In genomic region chr12:49983892-49984291, GRCh38 we compare ENCODE assay signal across 9 cellular contexts. TPM values are rescaled to one million over a fixed set of nuclear protein-coding genes. Genes with fewer than 3 reads are reported as not detected.
DNase-seq lines count a peak whose midpoint lies in the region; ATAC-seq, FAIRE-seq and TF ChIP-seq lines count a peak whose summit lies in the region.
"Had no signal": no experiment of that assay in that cellular context is flagged by ENCODE, and none has a peak within 500 bp of the region (broad histone marks: within the 10 kb centered on the region; RNA-seq: fewer than 3 reads in every experiment).

No MANE protein-coding gene starts in this region.

- ATAC-seq in GM18858 (IDR thresholded peaks at IDR 0.05; ENCODE audit: unreplicated experiment), result no peak
- no peak for ATAC-seq in GM19324 (IDR thresholded peaks at IDR 0.05; ENCODE audit: low FRiP score, unreplicated experiment)
- ATAC-seq in HG02938 (IDR thresholded peaks at IDR 0.05; ENCODE audit: unreplicated experiment), result no peak

- H3K4me3 ChIP-seq in fibroblast of the aortic adventitia (ENCODE audit: low read depth, low read length) (peak overlapping the region; percentile 9), sigmoid colon (no peak overlapping the region)

- 6 to 16% methylated on average over 8 of the region's 8 CpGs for WGBS in sigmoid colon, 2 donors

- no peaks in the 10 kb centered on the region for H3K9me3 ChIP-seq in sigmoid colon

- H3K27ac ChIP-seq in sigmoid colon, result peak overlapping the region in 3 of 4 donors; percentile 24 to 69 (median 50)

- DNase-seq in H54 (ENCODE audit: insufficient read length, low spot score) (no peak), RKO (ENCODE audit: low spot score) (peak; percentile 45), fibroblast of the aortic adventitia (ENCODE audit: low read depth) (peak; percentile 89), sigmoid colon (no peak), cortex of kidney (lab: John Stamatoyannopoulos, UW) (no peak)

- TF ChIP-seq POLR2A in H54 (IDR thresholded peaks at IDR 0.05; ENCODE audit: low read depth, low read length) (no peak), sigmoid colon (IDR thresholded peaks at IDR 0.05) (no peak)

- no peaks in the 10 kb centered on the region for H3K36me3 ChIP-seq in sigmoid colon

- peak; percentile 86 for FAIRE-seq in H54 (lab: Jason Lieb, UNC)

- no peak for TF ChIP-seq EP300 in sigmoid colon (IDR thresholded peaks at IDR 0.05)

- TF ChIP-seq CTCF in fibroblast of the aortic adventitia (IDR thresholded peaks at IDR 0.05; ENCODE audit: insufficient read depth, low read length), result no peak
- no peak for TF ChIP-seq CTCF in sigmoid colon (IDR thresholded peaks at IDR 0.05)

- H3K4me1 ChIP-seq in sigmoid colon, result peaks cover 0 to 72% (median 52%) of the 10 kb centered on the region in 4 donors

- H3K27me3 ChIP-seq in sigmoid colon, result no peaks in the 10 kb centered on the region

- intact Hi-C loops in sigmoid colon (cut with DNase I), result loop anchor here (2.0 to 5.0 kb wide), 2 partner anchors 21 to 38 kb away; no protein-coding TSS in a partner anchor

RNA-seq across cellular contexts. Expression of gene AQP6, which starts 11.1 kb away (rescaled TPM):
- total RNA-seq in fibroblast of the aortic adventitia (ENCODE audit: low replicate concordance), result 0.09 TPM in 1 of 2 replicates, not detected in the other
- under 1 TPM; 0.14 to 0.83 (median 0.60) TPM for total RNA-seq in sigmoid colon
- under 1 TPM in 1 of 3 donors, not detected in 2; 0.12 TPM for polyA plus RNA-seq in sigmoid colon
- total RNA-seq: dermis microvascular lymphatic vessel endothelial cell had no signal

RNA-seq across cellular contexts. Expression of gene AQP5, which starts 22.2 kb away (rescaled TPM):
- total RNA-seq in fibroblast of the aortic adventitia (ENCODE audit: low replicate concordance) (0.72 and 2.4 TPM in 2 replicates), sigmoid colon (not detected)
- polyA plus RNA-seq in sigmoid colon, result under 1 TPM in 1 of 3 donors, not detected in 2; 0.09 TPM

RNA-seq across cellular contexts. Expression of gene AQP2, which starts 33.4 kb away (rescaled TPM):
- total RNA-seq in fibroblast of the aortic adventitia (ENCODE audit: low replicate concordance) (not detected in 2 replicates), sigmoid colon (not detected)
- not detected for polyA plus RNA-seq in sigmoid colon
- total RNA-seq: dermis microvascular lymphatic vessel endothelial cell had no signal

RNA-seq across cellular contexts. Expression of gene RACGAP1, which starts 41.4 kb away (rescaled TPM):
- 18.6 and 88.1 TPM in 2 replicates for total RNA-seq in fibroblast of the aortic adventitia (ENCODE audit: low replicate concordance)
- 10 to 100 TPM; 14.1 to 42.6 (median 27.0) TPM for total RNA-seq in sigmoid colon
- 10 to 100 TPM in 1 of 3 donors, 1 to 10 TPM in 2; 4.8 to 22.5 (median 8.3) TPM for polyA plus RNA-seq in sigmoid colon

Comparison
In these comparisons a context has a peak if more than half of its experiments do, and no peak if none do; other contexts are left out.
1. DNase-seq: peak in RKO (single experiment) and fibroblast of the aortic adventitia (single experiment); none in H54 (single experiment), sigmoid colon (single experiment) and cortex of kidney (single experiment).